9 cellular contexts compared by ENCODE assay signal in the genomic region with DNA sequence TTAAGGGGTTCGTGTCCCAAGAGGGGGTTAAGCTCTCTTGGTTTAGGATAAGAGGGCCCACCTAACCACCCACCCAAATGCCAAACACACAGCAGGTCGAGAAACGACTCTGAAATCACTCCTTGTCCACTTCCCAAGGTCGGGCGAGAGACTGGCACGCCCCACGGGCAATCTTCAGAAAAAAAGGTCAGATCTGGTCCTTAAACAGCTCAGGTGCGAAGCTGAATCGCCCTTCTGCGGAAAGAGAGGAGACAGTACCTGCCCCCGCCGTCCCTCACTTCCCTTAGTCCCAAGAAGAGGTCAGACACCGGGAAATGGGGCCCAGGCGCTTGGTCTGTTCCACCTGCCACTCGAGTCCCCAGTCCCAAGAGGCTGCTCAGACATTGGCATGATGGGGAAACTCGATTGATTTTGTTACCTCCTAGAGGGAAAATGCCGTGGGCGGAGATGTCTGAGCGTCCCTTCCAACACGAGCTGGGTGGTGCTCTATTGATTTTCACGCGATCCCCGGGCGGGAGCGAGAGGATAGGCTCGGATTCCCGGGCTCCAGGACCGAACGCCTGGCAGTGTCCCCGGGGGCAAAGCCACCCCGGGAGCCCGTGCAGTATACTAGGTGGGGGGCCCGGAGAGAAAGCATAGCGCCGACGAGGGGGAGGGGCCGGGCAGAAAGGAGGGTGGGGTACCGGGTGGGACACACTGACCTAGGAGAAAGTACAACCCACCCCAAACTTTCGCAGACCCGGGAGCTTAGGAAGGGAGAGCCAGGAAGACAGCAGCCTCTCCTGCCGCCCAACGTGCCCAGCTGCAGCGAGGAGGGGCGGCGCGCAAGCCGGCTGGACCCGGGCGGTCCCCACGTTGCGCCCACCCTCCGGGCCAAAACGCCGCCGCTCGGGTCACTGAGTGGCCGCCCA.
A peak's percentile ranks its signal among the peaks of the same experiment; 100 is the strongest.
DNase-seq lines count a peak whose midpoint lies in the region; ATAC-seq and TF ChIP-seq lines count a peak whose summit lies in the region.
"Had no signal": no experiment of that assay in that cellular context is flagged by ENCODE, and none has a peak within 500 bp of the region (broad histone marks: within the 10 kb centered on the region; RNA-seq: fewer than 3 reads in every experiment).

No MANE protein-coding gene starts in this region.

- H3K9me3 Mint-ChIP-seq in stimulated activated memory B cell treated with anti-CD40 and anti-IgM and Interleukin-4, amounts not matched to agents 10 μg/mL and 1 μg/mL and 100 μg/mL, for 72 hours = no peaks in the 10 kb centered on the region

- peak; percentile 20 for ATAC-seq in stimulated activated memory B cell treated with anti-CD40 and anti-IgM and Interleukin-4, amounts not matched to agents 10 μg/mL and 1 μg/mL and 100 μg/mL, for 72 hours
- ATAC-seq in HG03135 (IDR thresholded peaks at IDR 0.05; ENCODE audit: unreplicated experiment) = no peak

- no peak for TF ChIP-seq CTCF in MM.1S (IDR thresholded peaks at IDR 0.05; ENCODE audit: low read length)
- TF ChIP-seq CTCF in astrocyte of the cerebellum (IDR thresholded peaks at IDR 0.05; ENCODE audit: low read depth, low read length, missing control alignments) = no peak

- no peaks in the 10 kb centered on the region for H3K9me3 ChIP-seq in MM.1S (replicated peaks; ENCODE audit: insufficient read depth, low read length)
- no peaks in the 10 kb centered on the region for H3K9me3 ChIP-seq in iPS-20b (ENCODE audit: insufficient read depth, low read depth, low read length)

- H3K27ac ChIP-seq in MM.1S (ENCODE audit: low read length) = no peak overlapping the region
- no peak overlapping the region for H3K27ac ChIP-seq in iPS-20b (ENCODE audit: low read length)
- H3K27ac ChIP-seq: C4-2B had no signal

- peak overlapping the region; percentile 79 for H3K4me3 Mint-ChIP-seq in stimulated activated memory B cell treated with anti-CD40 and anti-IgM and Interleukin-4, amounts not matched to agents 10 μg/mL and 1 μg/mL and 100 μg/mL, for 72 hours

- no peaks in the 10 kb centered on the region for H3F3A ChIP-seq in MM.1S (ENCODE audit: insufficient read depth, low read length)

- H3K27me3 Mint-ChIP-seq in stimulated activated memory B cell treated with anti-CD40 and anti-IgM and Interleukin-4, amounts not matched to agents 10 μg/mL and 1 μg/mL and 100 μg/mL, for 72 hours = peaks cover 69% of the 10 kb centered on the region

- no peaks in the 10 kb centered on the region for H3K36me3 ChIP-seq in MM.1S (replicated peaks; ENCODE audit: insufficient read depth, low read length)
- no peaks in the 10 kb centered on the region for H3K36me3 ChIP-seq in iPS-20b (ENCODE audit: insufficient read depth, low read depth, low read length)

- H3K4me1 Mint-ChIP-seq in stimulated activated memory B cell treated with anti-CD40 and anti-IgM and Interleukin-4, amounts not matched to agents 10 μg/mL and 1 μg/mL and 100 μg/mL, for 72 hours = peaks cover 36% of the 10 kb centered on the region

- H3K9ac ChIP-seq in MM.1S (ENCODE audit: low read length) (no peak overlapping the region), iPS-20b (ENCODE audit: low read depth, low read length) (no peak overlapping the region)

- peak; percentile 23 for DNase-seq in NCI-H1105 treated with DMSO at 0.1 percent for 48 hours (lab: John Stamatoyannopoulos, UW)
- DNase-seq in NCI-H1105 (lab: John Stamatoyannopoulos, UW) = no peak
- DNase-seq in MM.1S = no peak
- DNase-seq in astrocyte of the cerebellum (ENCODE audit: low read depth) = no peak
- no peak for DNase-seq in NOMO-1 (lab: John Stamatoyannopoulos, UW; ENCODE audit: unreplicated experiment in 2 of 2)

- H3K4me1 ChIP-seq in MM.1S (ENCODE audit: low read length) (no peaks in the 10 kb centered on the region), iPS-20b (ENCODE audit: insufficient read depth, low read length) (peaks cover 8% of the 10 kb centered on the region; the same call in 1 of the 2 replicates)

- no peak overlapping the region for H3K27ac Mint-ChIP-seq in stimulated activated memory B cell treated with anti-CD40 and anti-IgM and Interleukin-4, amounts not matched to agents 10 μg/mL and 1 μg/mL and 100 μg/mL, for 72 hours

- H3K4me3 ChIP-seq in MM.1S (ENCODE audit: low read length) (peak overlapping the region; percentile 57), astrocyte of the cerebellum (ENCODE audit: low read depth, low read length) (peak overlapping the region; percentile 67), iPS-20b (ENCODE audit: low read length) (peak overlapping the region; percentile 74)

- H3K27me3 ChIP-seq in MM.1S (replicated peaks; ENCODE audit: insufficient read depth, low read length) = no peaks in the 10 kb centered on the region; the same call in none of the 2 replicates
- H3K27me3 ChIP-seq in iPS-20b (ENCODE audit: insufficient read depth, low read length) = peaks cover 100% of the 10 kb centered on the region

- peak overlapping the region; percentile 66 for H3K4me2 ChIP-seq in MM.1S (ENCODE audit: low read depth, low read length)

- no peaks in the 10 kb centered on the region for H3K9me2 ChIP-seq in MM.1S (replicated peaks; ENCODE audit: insufficient read depth, low read length)

- H3K36me3 Mint-ChIP-seq in stimulated activated memory B cell treated with anti-CD40 and anti-IgM and Interleukin-4, amounts not matched to agents 10 μg/mL and 1 μg/mL and 100 μg/mL, for 72 hours = no peaks in the 10 kb centered on the region

- no peaks in the 10 kb centered on the region for H3K79me2 ChIP-seq in MM.1S (ENCODE audit: low read length)

- H4K20me1 ChIP-seq in MM.1S (ENCODE audit: insufficient read depth, low read length) = no peaks in the 10 kb centered on the region

- H2AFZ ChIP-seq in MM.1S (ENCODE audit: low read length) = peak overlapping the region; percentile 38

- in situ Hi-C loops in astrocyte of the cerebellum (cut with HindIII; ENCODE audit: low sequenced_read_pairs) = loop anchor here (25.0 kb wide), 1 partner anchor 655 kb away; no protein-coding TSS in a partner anchor
